Comparison of ENCODE assay signal across 1 cellular context in genomic region chr14:59275668-59276067, GRCh38.
TF ChIP-seq lines count a peak whose summit lies in the region.

No MANE protein-coding gene starts in this region.

TF ChIP-seq in HepG2, 621 proteins besides CTCF, POLR2A, EP300 and RAD21 (continued from another document):
- TF ChIP-seq, protein P1, sequence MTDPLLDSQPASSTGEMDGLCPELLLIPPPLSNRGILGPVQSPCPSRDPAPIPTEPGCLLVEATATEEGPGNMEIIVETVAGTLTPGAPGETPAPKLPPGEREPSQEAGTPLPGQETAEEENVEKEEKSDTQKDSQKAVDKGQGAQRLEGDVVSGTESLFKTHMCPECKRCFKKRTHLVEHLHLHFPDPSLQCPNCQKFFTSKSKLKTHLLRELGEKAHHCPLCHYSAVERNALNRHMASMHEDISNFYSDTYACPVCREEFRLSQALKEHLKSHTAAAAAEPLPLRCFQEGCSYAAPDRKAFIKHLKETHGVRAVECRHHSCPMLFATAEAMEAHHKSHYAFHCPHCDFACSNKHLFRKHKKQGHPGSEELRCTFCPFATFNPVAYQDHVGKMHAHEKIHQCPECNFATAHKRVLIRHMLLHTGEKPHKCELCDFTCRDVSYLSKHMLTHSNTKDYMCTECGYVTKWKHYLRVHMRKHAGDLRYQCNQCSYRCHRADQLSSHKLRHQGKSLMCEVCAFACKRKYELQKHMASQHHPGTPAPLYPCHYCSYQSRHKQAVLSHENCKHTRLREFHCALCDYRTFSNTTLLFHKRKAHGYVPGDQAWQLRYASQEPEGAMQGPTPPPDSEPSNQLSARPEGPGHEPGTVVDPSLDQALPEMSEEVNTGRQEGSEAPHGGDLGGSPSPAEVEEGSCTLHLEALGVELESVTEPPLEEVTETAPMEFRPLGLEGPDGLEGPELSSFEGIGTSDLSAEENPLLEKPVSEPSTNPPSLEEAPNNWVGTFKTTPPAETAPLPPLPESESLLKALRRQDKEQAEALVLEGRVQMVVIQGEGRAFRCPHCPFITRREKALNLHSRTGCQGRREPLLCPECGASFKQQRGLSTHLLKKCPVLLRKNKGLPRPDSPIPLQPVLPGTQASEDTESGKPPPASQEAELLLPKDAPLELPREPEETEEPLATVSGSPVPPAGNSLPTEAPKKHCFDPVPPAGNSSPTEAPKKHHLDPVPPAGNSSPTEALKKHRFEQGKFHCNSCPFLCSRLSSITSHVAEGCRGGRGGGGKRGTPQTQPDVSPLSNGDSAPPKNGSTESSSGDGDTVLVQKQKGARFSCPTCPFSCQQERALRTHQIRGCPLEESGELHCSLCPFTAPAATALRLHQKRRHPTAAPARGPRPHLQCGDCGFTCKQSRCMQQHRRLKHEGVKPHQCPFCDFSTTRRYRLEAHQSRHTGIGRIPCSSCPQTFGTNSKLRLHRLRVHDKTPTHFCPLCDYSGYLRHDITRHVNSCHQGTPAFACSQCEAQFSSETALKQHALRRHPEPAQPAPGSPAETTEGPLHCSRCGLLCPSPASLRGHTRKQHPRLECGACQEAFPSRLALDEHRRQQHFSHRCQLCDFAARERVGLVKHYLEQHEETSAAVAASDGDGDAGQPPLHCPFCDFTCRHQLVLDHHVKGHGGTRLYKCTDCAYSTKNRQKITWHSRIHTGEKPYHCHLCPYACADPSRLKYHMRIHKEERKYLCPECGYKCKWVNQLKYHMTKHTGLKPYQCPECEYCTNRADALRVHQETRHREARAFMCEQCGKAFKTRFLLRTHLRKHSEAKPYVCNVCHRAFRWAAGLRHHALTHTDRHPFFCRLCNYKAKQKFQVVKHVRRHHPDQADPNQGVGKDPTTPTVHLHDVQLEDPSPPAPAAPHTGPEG (CRISPR knock-in tag; IDR thresholded peaks at IDR 0.05), result no peak
- TF ChIP-seq FOXA3 (CRISPR knock-in tag; IDR thresholded peaks at IDR 0.05) (0 out of 2 replicates have a peak, but pooled peaks have one; percentile 23), FOSL2 (CRISPR knock-in tag; IDR thresholded peaks at IDR 0.05) (peak; percentile 18; the same call in 1 of the 2 replicates), SRF (IDR thresholded peaks at IDR 0.05; ENCODE audit: low read depth, low read length) (peak; percentile 62; the same call in 1 of the 2 replicates), HES4 (CRISPR knock-in tag; IDR thresholded peaks at IDR 0.05; ENCODE audit: borderline replicate concordance) (no peak), ZNF883 (CRISPR knock-in tag; IDR thresholded peaks at IDR 0.05; ENCODE audit: not compliant biosample characterization) (no peak), ZNF775 (CRISPR knock-in tag; IDR thresholded peaks at IDR 0.05; ENCODE audit: borderline replicate concordance) (no peak), ZNF644 (CRISPR knock-in tag; IDR thresholded peaks at IDR 0.05; ENCODE audit: low read depth) (no peak)
- TF ChIP-seq, protein P2, sequence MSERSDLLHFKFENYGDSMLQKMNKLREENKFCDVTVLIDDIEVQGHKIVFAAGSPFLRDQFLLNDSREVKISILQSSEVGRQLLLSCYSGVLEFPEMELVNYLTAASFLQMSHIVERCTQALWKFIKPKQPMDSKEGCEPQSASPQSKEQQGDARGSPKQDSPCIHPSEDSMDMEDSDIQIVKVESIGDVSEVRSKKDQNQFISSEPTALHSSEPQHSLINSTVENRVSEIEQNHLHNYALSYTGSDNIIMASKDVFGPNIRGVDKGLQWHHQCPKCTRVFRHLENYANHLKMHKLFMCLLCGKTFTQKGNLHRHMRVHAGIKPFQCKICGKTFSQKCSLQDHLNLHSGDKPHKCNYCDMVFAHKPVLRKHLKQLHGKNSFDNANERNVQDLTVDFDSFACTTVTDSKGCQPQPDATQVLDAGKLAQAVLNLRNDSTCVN (CRISPR knock-in tag; IDR thresholded peaks at IDR 0.05; ENCODE audit: borderline replicate concordance), result no peak
- TF ChIP-seq, protein P3, sequence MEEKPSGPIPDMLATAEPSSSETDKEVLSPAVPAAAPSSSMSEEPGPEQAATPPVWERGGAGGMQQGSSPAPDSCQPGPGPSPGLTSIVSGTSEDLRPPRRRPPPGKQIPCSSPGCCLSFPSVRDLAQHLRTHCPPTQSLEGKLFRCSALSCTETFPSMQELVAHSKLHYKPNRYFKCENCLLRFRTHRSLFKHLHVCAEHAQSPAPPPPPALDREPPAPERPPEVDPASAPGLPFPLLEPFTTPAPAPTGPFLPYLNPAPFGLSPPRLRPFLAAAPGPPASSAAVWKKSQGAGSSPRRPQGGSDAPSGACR (CRISPR knock-in tag; IDR thresholded peaks at IDR 0.05), result no peak
